Comparison of ENCODE assay signal across 8 cellular contexts in the genomic region with DNA sequence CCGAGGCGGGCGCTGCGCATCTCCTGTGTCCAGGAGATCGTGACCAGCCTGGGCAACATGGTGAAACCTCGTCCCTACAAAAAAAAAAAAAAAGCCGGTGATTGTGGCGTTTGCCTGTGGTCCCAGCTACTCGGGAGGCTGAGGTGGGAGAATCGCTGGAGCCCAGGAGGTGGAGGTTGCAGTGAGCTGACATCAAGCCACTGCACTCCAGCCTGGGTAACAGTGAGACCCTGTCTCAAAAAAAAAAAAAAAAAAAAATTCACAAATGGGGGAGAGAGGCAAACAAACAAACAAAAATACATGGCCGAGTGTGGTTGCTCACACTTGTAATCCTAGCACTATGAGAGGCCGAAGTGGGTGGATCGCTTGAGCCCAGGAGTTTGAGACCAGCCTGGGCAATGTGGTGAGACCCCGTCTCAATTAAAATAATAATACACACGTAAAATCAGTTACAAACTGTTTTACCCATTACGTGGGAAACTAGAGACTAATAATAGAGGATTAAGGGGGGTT. TPM values are rescaled to one million over a fixed set of nuclear protein-coding genes. Genes with fewer than 3 reads are reported as not detected.
A peak's percentile ranks its signal among the peaks of the same experiment; 100 is the strongest.
DNase-seq lines count a peak whose midpoint lies in the region; ATAC-seq and TF ChIP-seq lines count a peak whose summit lies in the region.

No MANE protein-coding gene starts in this region.

- H3K4me2 ChIP-seq in OCI-LY3 (ENCODE audit: low read length) = peak overlapping the region; percentile 69

- no peaks in the 10 kb centered on the region for H4K20me1 ChIP-seq in OCI-LY3 (ENCODE audit: insufficient read depth, low read length)

- CTCF ChIA-PET in CD8-positive, alpha-beta T cell (lab: Charles Lee) = interaction anchor here (1.0 to 1.6 kb wide), 4 partner anchors 11 to 128 kb away, joined by 3 to 4 read pairs (median 4); no protein-coding TSS in a partner anchor

- peak overlapping the region; percentile 96 for H3K27ac Mint-ChIP-seq in CD8-positive, alpha-beta T cell
- H3K27ac Mint-ChIP-seq in endodermal cell = peak overlapping the region; percentile 96

- H3K27me3 Mint-ChIP-seq in CD8-positive, alpha-beta T cell (ENCODE audit: low read depth) = no peaks in the 10 kb centered on the region
- no peaks in the 10 kb centered on the region for H3K27me3 Mint-ChIP-seq in endodermal cell (ENCODE audit: insufficient read depth)

- peak overlapping the region; percentile 97 for H3K4me3 Mint-ChIP-seq in CD8-positive, alpha-beta T cell
- peak overlapping the region; percentile 95 for H3K4me3 Mint-ChIP-seq in endodermal cell

- peak overlapping the region; percentile 79 for H3K27ac ChIP-seq in CD8-positive, alpha-beta T cell (ENCODE audit: low read depth, low read length)
- H3K27ac ChIP-seq in OCI-LY3 (ENCODE audit: low read length) (peak overlapping the region; percentile 96), endodermal cell (ENCODE audit: low read depth, low read length) (peak overlapping the region; percentile 80), neutrophil (peak overlapping the region; percentile 94)

- peaks cover 54% of the 10 kb centered on the region for H3K79me2 ChIP-seq in OCI-LY3 (ENCODE audit: low read length)

- 28 to 31% methylated on average over 9 to 15 of the region's 16 CpGs for WGBS in endodermal cell (ENCODE audit: insufficient coverage in 1 of 2, insufficient read length in 1 of 2), 2 experiments

- H3K4me1 ChIP-seq in CD8-positive, alpha-beta T cell (ENCODE audit: insufficient read depth, low read length) = peaks cover 22% of the 10 kb centered on the region
- H3K4me1 ChIP-seq in OCI-LY3 (ENCODE audit: low read length) (peaks cover 51% of the 10 kb centered on the region), endodermal cell (ENCODE audit: control insufficient read depth, insufficient read depth, low read length) (no peaks in the 10 kb centered on the region), neutrophil (ENCODE audit: control insufficient read depth in 1 of 2, insufficient read depth in 1 of 2, low read depth in 1 of 2, low read length in 1 of 2) (peaks cover 44 to 49% of the 10 kb centered on the region in 2 experiments)

- peak overlapping the region; percentile 93 for H3K4me3 ChIP-seq in CD8-positive, alpha-beta T cell (ENCODE audit: low read depth, low read length)
- H3K4me3 ChIP-seq in OCI-LY3 (ENCODE audit: low read length) (peak overlapping the region; percentile 90), endodermal cell (ENCODE audit: low read length) (peak overlapping the region; percentile 92), neutrophil (ENCODE audit: low read depth in 1 of 2, low read length in 1 of 2) (peak overlapping the region; percentile 92 to 99)

- H2AFZ ChIP-seq in OCI-LY3 (ENCODE audit: low read depth, low read length) = no peak overlapping the region; the same call in 1 of the 2 replicates

- DNase-seq in CD8-positive, alpha-beta T cell = no peak
- DNase-seq in endodermal cell (no peak), RKO (ENCODE audit: low spot score) (no peak), SW 1271 (lab: John Stamatoyannopoulos, UW) (no peak), amniotic stem cell (lab: John Stamatoyannopoulos, UW) (no peak)

- ATAC-seq in CD8-positive, alpha-beta T cell = no peak
- no peak for ATAC-seq in GM21447 (IDR thresholded peaks at IDR 0.05; ENCODE audit: unreplicated experiment)

- peaks cover 37% of the 10 kb centered on the region for H3K4me1 Mint-ChIP-seq in CD8-positive, alpha-beta T cell (ENCODE audit: low read depth)
- peaks cover 23% of the 10 kb centered on the region for H3K4me1 Mint-ChIP-seq in endodermal cell

- H3K9ac ChIP-seq in OCI-LY3 (ENCODE audit: low read length) (peak overlapping the region; percentile 97), endodermal cell (ENCODE audit: extremely low read depth, low read length, poor library complexity, severe bottlenecking) (peak overlapping the region; percentile 83)

- H3K36me3 ChIP-seq in CD8-positive, alpha-beta T cell (ENCODE audit: insufficient read depth, low read length) = peaks cover 4% of the 10 kb centered on the region
- peaks cover 30% of the 10 kb centered on the region for H3K36me3 ChIP-seq in OCI-LY3 (replicated peaks; ENCODE audit: low read depth, low read length)
- H3K36me3 ChIP-seq in endodermal cell (ENCODE audit: control insufficient read depth, insufficient read depth, low read length) = peaks cover 9% of the 10 kb centered on the region
- H3K36me3 ChIP-seq in neutrophil = peaks cover 9% of the 10 kb centered on the region

- H3K9me3 Mint-ChIP-seq in CD8-positive, alpha-beta T cell = no peaks in the 10 kb centered on the region
- H3K9me3 Mint-ChIP-seq in endodermal cell = no peaks in the 10 kb centered on the region

- peaks cover 28% of the 10 kb centered on the region for H3K36me3 Mint-ChIP-seq in CD8-positive, alpha-beta T cell
- H3K36me3 Mint-ChIP-seq in endodermal cell (ENCODE audit: low read depth) = peaks cover 18% of the 10 kb centered on the region

- no peak for TF ChIP-seq CTCF in CD8-positive, alpha-beta T cell (IDR thresholded peaks at IDR 0.05)
- TF ChIP-seq CTCF in OCI-LY3 (IDR thresholded peaks at IDR 0.05; ENCODE audit: low read depth, low read length) = no peak
- TF ChIP-seq CTCF in endodermal cell (conservative IDR thresholded peaks at IDR 0.05) = no peak
- no peak for TF ChIP-seq CTCF in neutrophil (IDR thresholded peaks at IDR 0.05)

- H3K9me3 ChIP-seq in CD8-positive, alpha-beta T cell (ENCODE audit: low read length) = no peaks in the 10 kb centered on the region
- H3K9me3 ChIP-seq in OCI-LY3 (ENCODE audit: insufficient read depth, low read length) (peaks cover 4% of the 10 kb centered on the region; the same call in 1 of the 2 replicates), endodermal cell (ENCODE audit: control insufficient read depth, low read length) (no peaks in the 10 kb centered on the region), neutrophil (no peaks in the 10 kb centered on the region)

- intact Hi-C loops in CD8-positive, alpha-beta T cell (cut with DNase I, micrococcal nuclease) = loop anchor here (1.0 to 10.0 kb wide), 7 partner anchors 223 to 1810 kb away; a partner anchor contains a TSS

- no peaks in the 10 kb centered on the region for H3K27me3 ChIP-seq in CD8-positive, alpha-beta T cell (ENCODE audit: insufficient read depth, low read length)
- H3K27me3 ChIP-seq in OCI-LY3 (ENCODE audit: low read depth, low read length) (no peaks in the 10 kb centered on the region), endodermal cell (ENCODE audit: control insufficient read depth, insufficient read depth, low read length, poor library complexity, severe bottlenecking) (no peaks in the 10 kb centered on the region), neutrophil (no peaks in the 10 kb centered on the region)

- POLR2A ChIA-PET in CD8-positive, alpha-beta T cell (lab: Charles Lee) = interaction anchor here (0.6 to 1.6 kb wide), 3 partner anchors 23 to 1499 kb away, joined by 3 to 8 read pairs (median 4); no protein-coding TSS in a partner anchor

RNA-seq across cellular contexts. Expression of a gene that starts 0.8 kb away (rescaled TPM):
- total RNA-seq in CD8-positive, alpha-beta T cell = 10 to 100 TPM; 10.7 to 11.6 TPM
- 10 to 100 TPM; 14.9 to 26.3 TPM for total RNA-seq in endodermal cell
- 15.0 TPM for polyA plus RNA-seq in endodermal cell (2013, experiment 1 of 2)
- polyA plus RNA-seq in endodermal cell (2013, experiment 2 of 2) = 17.7 TPM

RNA-seq across cellular contexts. Expression of a gene that starts 0.9 kb away (rescaled TPM):
- 10 to 100 TPM; 13.0 to 19.0 TPM for total RNA-seq in CD8-positive, alpha-beta T cell
- 10 to 100 TPM; 47.6 to 57.7 TPM for total RNA-seq in endodermal cell
- polyA plus RNA-seq in endodermal cell (2013, experiment 1 of 2) = 31.9 TPM
- polyA plus RNA-seq in endodermal cell (2013, experiment 2 of 2) = 31.2 TPM

RNA-seq across cellular contexts. Expression of a gene that starts 55.0 kb away (rescaled TPM):
- total RNA-seq in CD8-positive, alpha-beta T cell = not detected
- not detected for total RNA-seq in endodermal cell
- polyA plus RNA-seq in endodermal cell (2013, experiment 1 of 2) = not detected
- polyA plus RNA-seq in endodermal cell (2013, experiment 2 of 2) = not detected
